In the genomic region with DNA sequence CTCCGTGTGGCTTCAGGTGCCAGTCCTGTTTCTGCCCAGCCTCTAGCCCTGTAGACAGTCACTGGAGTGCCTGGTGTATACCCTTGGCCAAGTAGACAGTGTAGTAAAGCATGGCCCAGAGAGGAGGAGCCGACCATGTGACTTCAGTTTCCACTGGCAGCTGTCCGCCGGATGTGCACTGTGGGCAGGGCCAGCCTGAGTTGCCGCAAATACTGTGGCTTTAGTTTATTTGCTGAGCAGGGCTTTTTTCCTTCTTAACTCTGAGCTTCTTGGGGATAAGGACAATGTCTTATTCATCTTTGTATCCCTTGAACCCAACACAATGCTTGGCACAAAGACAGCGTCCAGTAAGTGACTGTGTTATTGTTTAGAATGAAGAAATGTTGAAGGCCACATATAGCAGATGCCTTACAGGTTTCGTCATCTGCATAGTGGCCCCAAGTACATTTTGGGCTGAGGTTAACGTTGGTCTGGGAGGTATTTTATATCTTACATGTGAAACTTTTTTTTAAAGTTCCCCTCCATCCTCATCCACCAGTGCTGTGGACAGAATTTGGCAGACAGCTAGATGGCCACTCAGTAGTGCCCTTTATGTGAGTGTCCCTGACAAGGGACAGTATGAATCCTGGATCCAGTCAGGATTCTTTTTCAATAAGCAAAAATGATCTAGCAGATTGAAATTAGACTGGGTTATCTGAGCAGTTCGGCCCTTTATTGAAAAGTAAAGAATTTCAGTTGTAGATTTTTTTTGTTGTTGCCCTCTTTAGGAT, we compare ENCODE assay signal across 9 cellular contexts. TPM values are rescaled to one million over a fixed set of nuclear protein-coding genes. Genes with fewer than 3 reads are reported as not detected.
DNase-seq lines count a peak whose midpoint lies in the region; ATAC-seq and TF ChIP-seq lines count a peak whose summit lies in the region.
"Had no signal": no experiment of that assay in that cellular context is flagged by ENCODE, and none has a peak within 500 bp of the region (broad histone marks: within the 10 kb centered on the region; RNA-seq: fewer than 3 reads in every experiment).

No MANE protein-coding gene starts in this region.

- H3K27me3 ChIP-seq in breast epithelium (no peaks in the 10 kb centered on the region), mammary epithelial cell (ENCODE audit: insufficient read depth, low read length) (no peaks in the 10 kb centered on the region)

- H3K36me3 Mint-ChIP-seq in natural killer cell treated with Interleukin-12 subunit alpha and Interleukin-12 subunit beta and Interleukin-15 and Interleukin-18, amount 100 ng/mL, for 72 hours = no peaks in the 10 kb centered on the region

- H3K9me3 ChIP-seq in breast epithelium = no peaks in the 10 kb centered on the region
- H3K9me3 ChIP-seq in mammary epithelial cell (replicated peaks; ENCODE audit: insufficient read depth, low read length) = no peaks in the 10 kb centered on the region

- no peak overlapping the region for H3K9ac ChIP-seq in mammary epithelial cell (ENCODE audit: insufficient read depth, low read length)

- H3K36me3 ChIP-seq in breast epithelium (no peaks in the 10 kb centered on the region), mammary epithelial cell (ENCODE audit: insufficient read depth, low read length) (peaks cover 2% of the 10 kb centered on the region)

- TF ChIP-seq CTCF in breast epithelium (IDR thresholded peaks at IDR 0.05) = no peak
- TF ChIP-seq CTCF in mammary epithelial cell (conservative IDR thresholded peaks at IDR 0.05 in 1 of 2, IDR thresholded peaks at IDR 0.05 in 1 of 2; ENCODE audit: extremely low read depth in 1 of 2, insufficient read depth in 1 of 2, low read depth in 1 of 2, low read length in 2 of 2) = no peak

- no peaks in the 10 kb centered on the region for H3K9me3 Mint-ChIP-seq in natural killer cell treated with Interleukin-12 subunit alpha and Interleukin-12 subunit beta and Interleukin-15 and Interleukin-18, amount 100 ng/mL, for 72 hours

- peak; percentile 73 to 79 for DNase-seq in breast epithelium (ENCODE audit: low spot score in 2 of 2)
- DNase-seq in mammary epithelial cell = no peak
- DNase-seq in activated CD4-positive, alpha-beta T cell treated with anti-CD3 and anti-CD28 coated beads for 4 hours = peak; percentile 16 to 29
- peak; percentile 5 for DNase-seq in effector CD4-positive, alpha-beta T cell
- peak; percentile 76 for DNase-seq in natural killer cell treated with Interleukin-12 subunit alpha and Interleukin-12 subunit beta and Interleukin-15 and Interleukin-18, amount 100 ng/mL, for 72 hours (ENCODE audit: low spot score)
- peak; percentile 73 for DNase-seq in superior temporal gyrus (ENCODE audit: extremely low spot score)
- no peak for DNase-seq in NCI-H524 (lab: John Stamatoyannopoulos, UW)

- no TSS peak for BruUV-seq in mammary epithelial cell (replicated peaks; lab: Mats Ljungman, UMichigan)

- H3K4me3 ChIP-seq in breast epithelium = peak overlapping the region in 1 of 3 donors; percentile 26
- no peak overlapping the region for H3K4me3 ChIP-seq in mammary epithelial cell (replicated peaks in 1 of 3; ENCODE audit: insufficient read depth in 1 of 3, low read depth in 2 of 3, low read length in 3 of 3)

- CTCF ChIA-PET in mammary epithelial cell (lab: Charles Lee; ENCODE audit: low non-redundant PET) = no interaction called here

- intact Hi-C loops in breast epithelium (cut with DNase I; ENCODE audit: low total_unique reads) = no loop called here
- intact Hi-C loops in mammary epithelial cell (cut with micrococcal nuclease) = no loop called here

- H3K4me3 Mint-ChIP-seq in natural killer cell treated with Interleukin-12 subunit alpha and Interleukin-12 subunit beta and Interleukin-15 and Interleukin-18, amount 100 ng/mL, for 72 hours = peak overlapping the region; percentile 66

- no peaks in the 10 kb centered on the region for H3K79me2 ChIP-seq in mammary epithelial cell (ENCODE audit: insufficient read depth, low read length)

- ATAC-seq in HG03469 (IDR thresholded peaks at IDR 0.05; ENCODE audit: unreplicated experiment) = peak; percentile 81
- ATAC-seq in natural killer cell treated with Interleukin-12 subunit alpha and Interleukin-12 subunit beta and Interleukin-15 and Interleukin-18, amount 100 ng/mL, for 72 hours = peak; percentile 96 to 98

- no peak for TF ChIP-seq POLR2A in breast epithelium (IDR thresholded peaks at IDR 0.05)

- H4K20me1 ChIP-seq in mammary epithelial cell (ENCODE audit: insufficient read depth, low read length) = no peaks in the 10 kb centered on the region

- H3K27ac Mint-ChIP-seq in natural killer cell treated with Interleukin-12 subunit alpha and Interleukin-12 subunit beta and Interleukin-15 and Interleukin-18, amount 100 ng/mL, for 72 hours = peak overlapping the region; percentile 63 to 74

- H3K4me1 ChIP-seq in breast epithelium (peaks cover 19 to 22% of the 10 kb centered on the region in 2 donors), mammary epithelial cell (ENCODE audit: insufficient read depth, low read length) (no peaks in the 10 kb centered on the region)

- H3K4me1 Mint-ChIP-seq in natural killer cell treated with Interleukin-12 subunit alpha and Interleukin-12 subunit beta and Interleukin-15 and Interleukin-18, amount 100 ng/mL, for 72 hours (ENCODE audit: low read depth in 2 of 2) = peaks cover 37 to 38% of the 10 kb centered on the region in 2 donors

- no peak overlapping the region for H2AFZ ChIP-seq in mammary epithelial cell (ENCODE audit: low read depth, low read length)

- 83% methylated on average over 9 of the region's 9 CpGs for WGBS in mammary epithelial cell (ENCODE audit: low coverage, missing lambda C conversion rate)

- dilution Hi-C loops in mammary epithelial cell (cut with HindIII; ENCODE audit: low sequenced_read_pairs) = no loop called here

- H3K27me3 Mint-ChIP-seq in natural killer cell treated with Interleukin-12 subunit alpha and Interleukin-12 subunit beta and Interleukin-15 and Interleukin-18, amount 100 ng/mL, for 72 hours = no peaks in the 10 kb centered on the region

- no peak overlapping the region for H3K4me2 ChIP-seq in mammary epithelial cell (ENCODE audit: insufficient read depth, low read depth, low read length)

- peak overlapping the region; percentile 71 to 80 for H3K27ac ChIP-seq in breast epithelium
- H3K27ac ChIP-seq in mammary epithelial cell (ENCODE audit: insufficient read depth, low read depth, low read length) = no peak overlapping the region

- in situ Hi-C loops in mammary epithelial cell (cut with MboI; ENCODE audit: low sequenced_read_pairs in 2 of 2) = no loop called here

RNA-seq across cellular contexts. Expression of gene CYP17A1, which starts 40.6 kb away (rescaled TPM):
- total RNA-seq in breast epithelium = not detected
- not detected for total RNA-seq in mammary epithelial cell
- not detected for polyA plus RNA-seq in mammary epithelial cell
- not detected for polyA minus RNA-seq in mammary epithelial cell
- total RNA-seq in natural killer cell treated with Interleukin-12 subunit alpha and Interleukin-12 subunit beta and Interleukin-15 and Interleukin-18, amount 100 ng/mL, for 72 hours = not detected
- total RNA-seq: epithelial cell of proximal tubule had no signal

RNA-seq across cellular contexts. Expression of gene WBP1L, which starts 52.8 kb away (rescaled TPM):
- 100 to 1,000 TPM; 114 to 174 (median 143) TPM for total RNA-seq in breast epithelium
- 10 to 100 TPM; 18.4 to 48.2 TPM for total RNA-seq in mammary epithelial cell
- polyA plus RNA-seq in mammary epithelial cell = 20.7 TPM
- polyA minus RNA-seq in mammary epithelial cell = 24.7 TPM
- 10 to 100 TPM; 21.0 to 33.1 TPM for total RNA-seq in natural killer cell treated with Interleukin-12 subunit alpha and Interleukin-12 subunit beta and Interleukin-15 and Interleukin-18, amount 100 ng/mL, for 72 hours

RNA-seq across cellular contexts. Expression of gene BORCS7, which starts 57.5 kb away (rescaled TPM):
- total RNA-seq in breast epithelium (10 to 100 TPM; 44.8 to 73.5 (median 61.0) TPM), mammary epithelial cell (10 to 100 TPM; 10.8 to 18.3 TPM)
- polyA plus RNA-seq in mammary epithelial cell = 17.2 TPM
- 3.2 TPM for polyA minus RNA-seq in mammary epithelial cell
- 1 to 10 TPM; 6.5 to 9.0 TPM for total RNA-seq in natural killer cell treated with Interleukin-12 subunit alpha and Interleukin-12 subunit beta and Interleukin-15 and Interleukin-18, amount 100 ng/mL, for 72 hours

Comparison
In these comparisons a context has a peak if more than half of its experiments do, and no peak if none do; other contexts are left out.
1. DNase-seq: peak in breast epithelium (2 of 2), activated CD4-positive, alpha-beta T cell treated with anti-CD3 and anti-CD28 coated beads for 4 hours (2 of 2), effector CD4-positive, alpha-beta T cell (single experiment), natural killer cell treated with Interleukin-12 subunit alpha and Interleukin-12 subunit beta and Interleukin-15 and Interleukin-18, amount 100 ng/mL, for 72 hours (single experiment) and superior temporal gyrus (single experiment); none in mammary epithelial cell (single experiment) and NCI-H524 (0 of 2).